Comparison of ENCODE assay signal across 11 cellular contexts in genomic region chr12:93719710-93720109, GRCh38.
"Had no signal": no experiment of that assay in that cellular context is flagged by ENCODE, and none has a peak within 500 bp of the region (broad histone marks: within the 10 kb centered on the region; RNA-seq: fewer than 3 reads in every experiment).

No MANE protein-coding gene starts in this region.

- H3K4me3 ChIP-seq: GM23248, GM23338, HAP-1 had no signal

- H3K4me1 Mint-ChIP-seq: GM23338 had no signal

- ATAC-seq: GM23338, HCT116 had no signal

- H3K27ac ChIP-seq: GM23248 had no signal

- H2AFZ ChIP-seq: GM23248, GM23338 had no signal

- DNase-seq: GM23248, GOT3, H7, H9, HCEC 1CT, HFFc6 had no signal

- H3K4me3 Mint-ChIP-seq: GM23338, H9, HFFc6 had no signal

- FAIRE-seq: H1, H54 had no signal

- H3K27ac Mint-ChIP-seq: GM23338, H9, HFFc6 had no signal

- H3K4me2 ChIP-seq: GM23338 had no signal

- H3K36me3 ChIP-seq: HAP-1 had no signal

- H3K9ac ChIP-seq: GM23248 had no signal
